ENCODE assay signal across 8 cellular contexts in the genomic region with DNA sequence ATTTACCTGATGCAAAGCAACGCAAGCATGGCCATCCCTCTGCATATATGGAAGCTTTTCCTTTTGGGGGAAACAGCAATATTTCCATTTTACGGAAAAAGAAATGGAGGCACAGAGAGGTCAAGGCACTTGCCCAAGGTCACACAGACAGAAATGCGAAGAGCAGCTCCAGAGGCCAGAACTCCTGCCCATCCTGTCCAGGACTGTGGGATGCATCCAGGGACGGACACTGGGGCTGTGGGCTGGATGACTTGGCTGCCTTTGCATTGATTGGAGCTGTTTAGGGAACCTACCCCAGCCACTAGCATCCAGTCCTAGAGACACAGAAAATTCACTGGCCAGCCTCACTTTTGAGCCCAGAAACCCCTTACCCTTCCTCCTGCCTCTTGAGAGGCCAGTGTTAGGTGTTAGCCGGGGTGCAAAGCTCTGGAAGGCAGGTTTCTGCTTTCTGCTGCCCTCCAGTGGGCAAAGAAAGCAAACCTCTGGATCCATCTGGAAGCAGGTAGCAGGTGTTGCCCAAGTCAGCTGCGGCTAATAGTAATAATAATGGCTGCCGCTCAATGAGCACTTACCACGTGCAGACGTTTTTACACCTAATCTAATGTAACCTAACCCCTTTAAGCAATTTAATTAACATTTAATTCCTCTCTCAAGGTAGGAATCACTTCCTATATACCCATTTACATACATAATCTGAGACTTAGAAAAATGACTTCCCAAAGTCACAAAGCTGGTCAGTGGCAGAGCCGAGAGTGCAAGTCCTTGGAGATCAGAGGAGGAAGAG. TPM values are rescaled to one million over a fixed set of nuclear protein-coding genes. Genes with fewer than 3 reads are reported as not detected.
DNase-seq lines count a peak whose midpoint lies in the region; ATAC-seq and TF ChIP-seq lines count a peak whose summit lies in the region.

No MANE protein-coding gene starts in this region.

- CTCF ChIA-PET in CD8-positive, alpha-beta T cell (lab: Charles Lee) = interaction anchor here (0.6 to 8.4 kb wide), 43 partner anchors 11 to 477 kb away, joined by 3 to 161 read pairs (median 5); partner anchors contain the start of genes ADA and TTPAL

- H3K36me3 Mint-ChIP-seq in CD8-positive, alpha-beta T cell = no peaks in the 10 kb centered on the region

- peaks cover 4% of the 10 kb centered on the region for H3K4me1 ChIP-seq in CD8-positive, alpha-beta T cell (ENCODE audit: insufficient read depth, low read length)

- no peaks in the 10 kb centered on the region for H3K36me3 ChIP-seq in CD8-positive, alpha-beta T cell (ENCODE audit: insufficient read depth, low read length)

- peaks cover 9% of the 10 kb centered on the region for H3K4me1 Mint-ChIP-seq in CD8-positive, alpha-beta T cell (ENCODE audit: low read depth)

- no peak overlapping the region for H3K4me3 ChIP-seq in CD8-positive, alpha-beta T cell (ENCODE audit: low read depth, low read length)
- H3K4me3 ChIP-seq in epithelial cell of esophagus (ENCODE audit: low read length) = no peak overlapping the region

- no peak overlapping the region for H3K27ac Mint-ChIP-seq in CD8-positive, alpha-beta T cell

- no peak overlapping the region for H3K27ac ChIP-seq in CD8-positive, alpha-beta T cell (ENCODE audit: low read depth, low read length)

- ATAC-seq in CD8-positive, alpha-beta T cell = peak; percentile 81
- ATAC-seq in GM21786 (IDR thresholded peaks at IDR 0.05; ENCODE audit: unreplicated experiment) (peak; percentile 77), omental fat pad (ENCODE audit: low FRiP score) (peak; percentile 30)

- no peaks in the 10 kb centered on the region for H3K9me3 Mint-ChIP-seq in CD8-positive, alpha-beta T cell

- no peaks in the 10 kb centered on the region for H3K9me3 ChIP-seq in CD8-positive, alpha-beta T cell (ENCODE audit: low read length)

- TF ChIP-seq CTCF in CD8-positive, alpha-beta T cell (IDR thresholded peaks at IDR 0.05) = peak; percentile 54
- TF ChIP-seq CTCF in epithelial cell of esophagus (IDR thresholded peaks at IDR 0.05; ENCODE audit: insufficient read depth, low read depth, low read length, missing control alignments) = peak; percentile 70
- no peak for TF ChIP-seq CTCF in omental fat pad (IDR thresholded peaks at IDR 0.05)

- no peak overlapping the region for H3K4me3 Mint-ChIP-seq in CD8-positive, alpha-beta T cell

- H3K27me3 ChIP-seq in CD8-positive, alpha-beta T cell (ENCODE audit: insufficient read depth, low read length) = no peaks in the 10 kb centered on the region

- H3K27me3 Mint-ChIP-seq in CD8-positive, alpha-beta T cell (ENCODE audit: low read depth) = peaks cover 9% of the 10 kb centered on the region

- POLR2A ChIA-PET in CD8-positive, alpha-beta T cell (lab: Charles Lee) = interaction anchor here (0.6 to 2.2 kb wide), 7 partner anchors 11 to 150 kb away, joined by 3 to 15 read pairs (median 3); no protein-coding TSS in a partner anchor

- DNase-seq in CD8-positive, alpha-beta T cell = peak; percentile 10 to 76 (median 59)
- DNase-seq in NCI-H345 (lab: John Stamatoyannopoulos, UW) (peak; percentile 80), epithelial cell of esophagus (ENCODE audit: low read depth) (peak; percentile 66), omental fat pad (ENCODE audit: low spot score) (no peak), NCI-H1436 (lab: John Stamatoyannopoulos, UW) (no peak), NOMO-1 treated with dmso at 0.1 percent for 144 hours (lab: John Stamatoyannopoulos, UW; ENCODE audit: unreplicated experiment) (no peak)
- peak; percentile 34 to 45 for DNase-seq in activated CD4-positive, alpha-beta T cell treated with anti-CD3 and anti-CD28 coated beads, Interleukin-2, amount 50 U/mL, for 48 hours

- intact Hi-C loops in CD8-positive, alpha-beta T cell (cut with DNase I, micrococcal nuclease) = loop anchor here (1.0 to 10.0 kb wide), 9 partner anchors 31 to 469 kb away; partner anchors contain the start of gene SERINC3 (in 1 of the 2)

RNA-seq across cellular contexts. Expression of gene CCN5, which starts 31.7 kb away (rescaled TPM):
- not detected for total RNA-seq in CD8-positive, alpha-beta T cell
- total RNA-seq in omental fat pad = 10 to 100 TPM; 25.9 to 81.7 (median 61.3) TPM

RNA-seq across cellular contexts. Expression of gene ADA, which starts 32.0 kb away (rescaled TPM):
- 10 to 100 TPM; 27.9 to 30.2 TPM for total RNA-seq in CD8-positive, alpha-beta T cell
- total RNA-seq in omental fat pad = 10 to 100 TPM; 11.5 to 62.6 (median 15.4) TPM

Comparison
In these comparisons a context has a peak if more than half of its experiments do, and no peak if none do; other contexts are left out.
1. ATAC-seq: peak in every context shown above with its lines; median percentile 81 in CD8-positive, alpha-beta T cell; 77 in GM21786; 30 in omental fat pad.
2. DNase-seq: peak in CD8-positive, alpha-beta T cell (7 of 7), NCI-H345 (single experiment), activated CD4-positive, alpha-beta T cell treated with anti-CD3 and anti-CD28 coated beads, Interleukin-2, amount 50 U/mL, for 48 hours (2 of 2) and epithelial cell of esophagus (single experiment); none in omental fat pad (single experiment), NCI-H1436 (single experiment) and NOMO-1 treated with dmso at 0.1 percent for 144 hours (single experiment).
3. CTCF ChIP-seq: peak in CD8-positive, alpha-beta T cell (single experiment) and epithelial cell of esophagus (single experiment); none in omental fat pad (0 of 3).
4. RNA of gene CCN5, which starts 31.7 kb away (total RNA-seq): 25.9 to 81.7 TPM in omental fat pad; not detected in CD8-positive, alpha-beta T cell; every median in the first group is over 10 times any median in the second.